Comparison of ENCODE assay signal across 1 cellular context in the genomic region with DNA sequence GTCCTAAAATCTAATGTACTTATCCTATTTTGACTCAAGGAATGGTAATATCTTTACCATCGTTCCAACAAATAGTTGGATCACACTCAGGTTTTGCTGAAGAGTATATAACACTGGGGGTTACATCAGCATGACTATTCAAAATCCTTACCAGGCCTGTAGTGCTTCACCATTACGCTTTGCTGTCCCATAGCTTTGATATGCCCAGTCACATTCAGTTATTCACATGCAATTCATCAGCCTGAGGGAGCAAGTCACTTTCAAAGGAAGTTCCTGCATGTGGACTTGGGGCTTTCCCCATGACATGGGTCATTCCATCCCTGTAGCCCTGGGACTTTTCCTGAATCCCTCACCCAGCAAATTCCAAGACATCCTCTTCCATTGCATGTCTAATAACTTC.
A peak's percentile ranks its signal among the peaks of the same experiment; 100 is the strongest.
TF ChIP-seq lines count a peak whose summit lies in the region.

No MANE protein-coding gene starts in this region.

TF ChIP-seq in IMR-90, 13 proteins besides CTCF, POLR2A, EP300 and RAD21:
- TF ChIP-seq FOS (IDR thresholded peaks at IDR 0.05; ENCODE audit: low read depth, low read length) (no peak), NFE2L2 (IDR thresholded peaks at IDR 0.05; ENCODE audit: low read depth, low read length) (peak; percentile 17; the same call in 1 of the 2 replicates)
